8 cellular contexts compared by ENCODE assay signal in genomic region chr12:53053223-53054111, GRCh38. TPM values are rescaled to one million over a fixed set of nuclear protein-coding genes. Genes with fewer than 3 reads are reported as not detected.
A peak's percentile ranks its signal among the peaks of the same experiment; 100 is the strongest.
DNase-seq lines count a peak whose midpoint lies in the region; ATAC-seq and TF ChIP-seq lines count a peak whose summit lies in the region.

No MANE protein-coding gene starts in this region.

- no peaks in the 10 kb centered on the region for H3K9me3 Mint-ChIP-seq in activated T-helper 1 cell treated with anti-CD3 and anti-CD28 coated beads, Interleukin-12 subunit alpha, Interleukin-12 subunit beta, Interleukin-2, Interleukin-4 antibody, amounts not matched to agents 30 ng/mL and 10 ng/mL and 1 ng/mL, durations not matched to agents 14 hours and 24 hours and 36 hours
- no peaks in the 10 kb centered on the region for H3K9me3 Mint-ChIP-seq in naive thymus-derived CD8-positive, alpha-beta T cell

- H3K27ac ChIP-seq in thyroid gland, result peak overlapping the region; percentile 87 to 100 (median 98)

- peak; percentile 49 to 60 for ATAC-seq in naive thymus-derived CD8-positive, alpha-beta T cell

- POLR2A ChIA-PET in naive thymus-derived CD8-positive, alpha-beta T cell (lab: Charles Lee), result interaction anchor here (0.5 to 3.9 kb wide), 13 partner anchors 9 to 472 kb away, joined by 3 to 16 read pairs (median 3); partner anchors contain the start of genes AAAS, IGFBP6 and SPRYD3

- 28 to 35% methylated on average over 9 to 11 of the region's 16 CpGs for WGBS in thyroid gland, 2 donors

- TF ChIP-seq CTCF in fibroblast of mammary gland (conservative IDR thresholded peaks at IDR 0.05; ENCODE audit: control insufficient read depth, insufficient read depth, low read depth, low read length), result peak; percentile 63
- TF ChIP-seq CTCF in thyroid gland (IDR thresholded peaks at IDR 0.05), result peak; percentile 42 to 88 (median 72)

- H3K4me1 ChIP-seq in thyroid gland, result peaks cover 61 to 68% of the 10 kb centered on the region in 2 donors

- peaks cover 25% of the 10 kb centered on the region for H3K4me1 Mint-ChIP-seq in activated T-helper 1 cell treated with anti-CD3 and anti-CD28 coated beads, Interleukin-12 subunit alpha, Interleukin-12 subunit beta, Interleukin-2, Interleukin-4 antibody, amounts not matched to agents 30 ng/mL and 10 ng/mL and 1 ng/mL, durations not matched to agents 14 hours and 24 hours and 36 hours (ENCODE audit: low read depth)
- peaks cover 7 to 21% (median 17%) of the 10 kb centered on the region in 4 donors for H3K4me1 Mint-ChIP-seq in naive thymus-derived CD8-positive, alpha-beta T cell

- DNase-seq in NCI-H82 (lab: John Stamatoyannopoulos, UW) (peak; percentile 60), NCI-H82 treated with DMSO at 0.1 percent for 48 hours (lab: John Stamatoyannopoulos, UW; ENCODE audit: unreplicated experiment) (no peak), NCI-H69 (lab: John Stamatoyannopoulos, UW) (peak; percentile 92), fibroblast of mammary gland (ENCODE audit: low read depth) (no peak), thyroid gland (peak; percentile 82 to 89), dedifferentiated amniotic fluid mesenchymal stem cell (ENCODE audit: extremely low spot score) (no peak)
- DNase-seq in activated T-helper 1 cell treated with anti-CD3 and anti-CD28 coated beads, Interleukin-12 subunit alpha, Interleukin-12 subunit beta, Interleukin-2, Interleukin-4 antibody, amounts not matched to agents 30 ng/mL and 10 ng/mL and 1 ng/mL, durations not matched to agents 14 hours and 24 hours and 36 hours (ENCODE audit: low spot score), result peak; percentile 26
- peak; percentile 39 to 81 (median 60) for DNase-seq in naive thymus-derived CD8-positive, alpha-beta T cell

- H3K36me3 Mint-ChIP-seq in activated T-helper 1 cell treated with anti-CD3 and anti-CD28 coated beads, Interleukin-12 subunit alpha, Interleukin-12 subunit beta, Interleukin-2, Interleukin-4 antibody, amounts not matched to agents 30 ng/mL and 10 ng/mL and 1 ng/mL, durations not matched to agents 14 hours and 24 hours and 36 hours (ENCODE audit: low read depth), result no peaks in the 10 kb centered on the region
- no peaks in the 10 kb centered on the region for H3K36me3 Mint-ChIP-seq in naive thymus-derived CD8-positive, alpha-beta T cell

- H3K27ac Mint-ChIP-seq in activated T-helper 1 cell treated with anti-CD3 and anti-CD28 coated beads, Interleukin-12 subunit alpha, Interleukin-12 subunit beta, Interleukin-2, Interleukin-4 antibody, amounts not matched to agents 30 ng/mL and 10 ng/mL and 1 ng/mL, durations not matched to agents 14 hours and 24 hours and 36 hours, result peak overlapping the region; percentile 93
- peak overlapping the region; percentile 82 to 97 (median 94) for H3K27ac Mint-ChIP-seq in naive thymus-derived CD8-positive, alpha-beta T cell

- intact Hi-C loops in activated T-helper 1 cell treated with anti-CD3 and anti-CD28 coated beads, Interleukin-12 subunit alpha, Interleukin-12 subunit beta, Interleukin-2, Interleukin-4 antibody, amounts not matched to agents 30 ng/mL and 10 ng/mL and 1 ng/mL, durations not matched to agents 14 hours and 24 hours and 36 hours (cut with micrococcal nuclease), result loop anchor here (1.0 to 5.0 kb wide), 5 partner anchors 7 to 164 kb away; partner anchors contain the start of genes EIF4B and SPRYD3
- intact Hi-C loops in thyroid gland (cut with DNase I), result no loop called here

- H3K9me3 ChIP-seq in thyroid gland, result no peaks in the 10 kb centered on the region

- H3K4me3 ChIP-seq in fibroblast of mammary gland (ENCODE audit: control insufficient read depth, low read depth, low read length) (peak overlapping the region; percentile 36), thyroid gland (replicated peaks in 1 of 3) (peak overlapping the region in 1 of 3 donors; percentile 57)

- H3K36me3 ChIP-seq in thyroid gland, result peaks cover 16 to 21% of the 10 kb centered on the region in 2 donors

- no peaks in the 10 kb centered on the region for H3K27me3 Mint-ChIP-seq in activated T-helper 1 cell treated with anti-CD3 and anti-CD28 coated beads, Interleukin-12 subunit alpha, Interleukin-12 subunit beta, Interleukin-2, Interleukin-4 antibody, amounts not matched to agents 30 ng/mL and 10 ng/mL and 1 ng/mL, durations not matched to agents 14 hours and 24 hours and 36 hours (ENCODE audit: insufficient read depth)
- H3K27me3 Mint-ChIP-seq in naive thymus-derived CD8-positive, alpha-beta T cell, result peaks cover 0 to 2% (median 0%) of the 10 kb centered on the region in 5 donors

- no peaks in the 10 kb centered on the region for H3K27me3 ChIP-seq in thyroid gland

- peak overlapping the region; percentile 93 for H3K4me3 Mint-ChIP-seq in activated T-helper 1 cell treated with anti-CD3 and anti-CD28 coated beads, Interleukin-12 subunit alpha, Interleukin-12 subunit beta, Interleukin-2, Interleukin-4 antibody, amounts not matched to agents 30 ng/mL and 10 ng/mL and 1 ng/mL, durations not matched to agents 14 hours and 24 hours and 36 hours
- H3K4me3 Mint-ChIP-seq in naive thymus-derived CD8-positive, alpha-beta T cell, result peak overlapping the region; percentile 90 to 99 (median 96)

- TF ChIP-seq POLR2A in thyroid gland (IDR thresholded peaks at IDR 0.05), result no peak

RNA-seq across cellular contexts. Expression of gene TNS2, which starts 3.6 kb away (rescaled TPM):
- total RNA-seq in activated T-helper 1 cell treated with anti-CD3 and anti-CD28 coated beads, Interleukin-12 subunit alpha, Interleukin-12 subunit beta, Interleukin-2, Interleukin-4 antibody, amounts not matched to agents 30 ng/mL and 10 ng/mL and 1 ng/mL, durations not matched to agents 14 hours and 24 hours and 36 hours, result 2.7 and 3.1 TPM in 2 replicates
- 1 to 10 TPM; 2.4 to 3.0 TPM for total RNA-seq in naive thymus-derived CD8-positive, alpha-beta T cell
- under 1 TPM in 2 of 3 donors, not detected in 1; 0.13 to 0.19 TPM for polyA plus RNA-seq in naive thymus-derived CD8-positive, alpha-beta T cell
- 100 to 1,000 TPM in 3 of 4 donors, 10 to 100 TPM in 1; 86.7 to 179 (median 114) TPM for total RNA-seq in thyroid gland

RNA-seq across cellular contexts. Expression of gene SPRYD3, which starts 25.7 kb away (rescaled TPM):
- 41.2 and 42.6 TPM in 2 replicates for total RNA-seq in activated T-helper 1 cell treated with anti-CD3 and anti-CD28 coated beads, Interleukin-12 subunit alpha, Interleukin-12 subunit beta, Interleukin-2, Interleukin-4 antibody, amounts not matched to agents 30 ng/mL and 10 ng/mL and 1 ng/mL, durations not matched to agents 14 hours and 24 hours and 36 hours
- total RNA-seq in naive thymus-derived CD8-positive, alpha-beta T cell, result 10 to 100 TPM; 47.8 to 50.0 TPM
- polyA plus RNA-seq in naive thymus-derived CD8-positive, alpha-beta T cell, result 10 to 100 TPM; 49.4 to 53.2 (median 51.7) TPM
- 10 to 100 TPM; 37.8 to 82.7 (median 58.9) TPM for total RNA-seq in thyroid gland

RNA-seq across cellular contexts. Expression of gene IGFBP6, which starts 44.0 kb away (rescaled TPM):
- total RNA-seq in activated T-helper 1 cell treated with anti-CD3 and anti-CD28 coated beads, Interleukin-12 subunit alpha, Interleukin-12 subunit beta, Interleukin-2, Interleukin-4 antibody, amounts not matched to agents 30 ng/mL and 10 ng/mL and 1 ng/mL, durations not matched to agents 14 hours and 24 hours and 36 hours, result 0.81 TPM in 1 of 2 replicates, not detected in the other
- total RNA-seq in naive thymus-derived CD8-positive, alpha-beta T cell, result under 1 TPM in 1 of 2 experiments, not detected in 1; 0.65 TPM
- polyA plus RNA-seq in naive thymus-derived CD8-positive, alpha-beta T cell, result 10 to 100 TPM in 2 of 3 donors, 1 to 10 TPM in 1; 7.5 to 16.9 (median 16.9) TPM
- 100 to 1,000 TPM in 3 of 4 donors, 10 to 100 TPM in 1; 76.6 to 363 (median 186) TPM for total RNA-seq in thyroid gland

RNA-seq across cellular contexts. Expression of gene EIF4B, which starts 47.2 kb away (rescaled TPM):
- total RNA-seq in activated T-helper 1 cell treated with anti-CD3 and anti-CD28 coated beads, Interleukin-12 subunit alpha, Interleukin-12 subunit beta, Interleukin-2, Interleukin-4 antibody, amounts not matched to agents 30 ng/mL and 10 ng/mL and 1 ng/mL, durations not matched to agents 14 hours and 24 hours and 36 hours, result 463 and 473 TPM in 2 replicates
- total RNA-seq in naive thymus-derived CD8-positive, alpha-beta T cell, result 100 to 1,000 TPM; 752 to 804 TPM
- polyA plus RNA-seq in naive thymus-derived CD8-positive, alpha-beta T cell, result 100 to 1,000 TPM; 116 to 146 (median 124) TPM
- total RNA-seq in thyroid gland, result 100 to 1,000 TPM; 428 to 704 (median 567) TPM

RNA-seq across cellular contexts. Expression of gene SOAT2, which starts 49.8 kb away (rescaled TPM):
- total RNA-seq in activated T-helper 1 cell treated with anti-CD3 and anti-CD28 coated beads, Interleukin-12 subunit alpha, Interleukin-12 subunit beta, Interleukin-2, Interleukin-4 antibody, amounts not matched to agents 30 ng/mL and 10 ng/mL and 1 ng/mL, durations not matched to agents 14 hours and 24 hours and 36 hours, result not detected in 2 replicates
- total RNA-seq in naive thymus-derived CD8-positive, alpha-beta T cell, result under 1 TPM; 0.42 to 0.80 TPM
- under 1 TPM; 0.67 to 0.77 (median 0.71) TPM for polyA plus RNA-seq in naive thymus-derived CD8-positive, alpha-beta T cell
- under 1 TPM in 1 of 4 donors, not detected in 3; 0.40 TPM for total RNA-seq in thyroid gland

Comparison
In these comparisons a context has a peak if more than half of its experiments do, and no peak if none do; other contexts are left out.
1. DNase-seq: peak in NCI-H82 (single experiment), NCI-H69 (single experiment), activated T-helper 1 cell treated with anti-CD3 and anti-CD28 coated beads, Interleukin-12 subunit alpha, Interleukin-12 subunit beta, Interleukin-2, Interleukin-4 antibody, amounts not matched to agents 30 ng/mL and 10 ng/mL and 1 ng/mL, durations not matched to agents 14 hours and 24 hours and 36 hours (single experiment), naive thymus-derived CD8-positive, alpha-beta T cell (10 of 10) and thyroid gland (2 of 2); none in NCI-H82 treated with DMSO at 0.1 percent for 48 hours (single experiment), fibroblast of mammary gland (single experiment) and dedifferentiated amniotic fluid mesenchymal stem cell (single experiment).
2. RNA of gene TNS2, which starts 3.6 kb away (total RNA-seq): 86.7 to 179 TPM in thyroid gland; 2.4 to 3.0 TPM in naive thymus-derived CD8-positive, alpha-beta T cell and 2.7 to 3.1 TPM in activated T-helper 1 cell treated with anti-CD3 and anti-CD28 coated beads, Interleukin-12 subunit alpha, Interleukin-12 subunit beta, Interleukin-2, Interleukin-4 antibody, amounts not matched to agents 30 ng/mL and 10 ng/mL and 1 ng/mL, durations not matched to agents 14 hours and 24 hours and 36 hours; every median in the first group is over 10 times any median in the second.
3. RNA of gene IGFBP6, which starts 44.0 kb away (total RNA-seq): 76.6 to 363 TPM in thyroid gland; 0.65 TPM in naive thymus-derived CD8-positive, alpha-beta T cell and 0.81 TPM in activated T-helper 1 cell treated with anti-CD3 and anti-CD28 coated beads, Interleukin-12 subunit alpha, Interleukin-12 subunit beta, Interleukin-2, Interleukin-4 antibody, amounts not matched to agents 30 ng/mL and 10 ng/mL and 1 ng/mL, durations not matched to agents 14 hours and 24 hours and 36 hours; every median in the first group is over 10 times any median in the second.